Comparison of ENCODE assay signal across 23 cellular contexts in the genomic region with DNA sequence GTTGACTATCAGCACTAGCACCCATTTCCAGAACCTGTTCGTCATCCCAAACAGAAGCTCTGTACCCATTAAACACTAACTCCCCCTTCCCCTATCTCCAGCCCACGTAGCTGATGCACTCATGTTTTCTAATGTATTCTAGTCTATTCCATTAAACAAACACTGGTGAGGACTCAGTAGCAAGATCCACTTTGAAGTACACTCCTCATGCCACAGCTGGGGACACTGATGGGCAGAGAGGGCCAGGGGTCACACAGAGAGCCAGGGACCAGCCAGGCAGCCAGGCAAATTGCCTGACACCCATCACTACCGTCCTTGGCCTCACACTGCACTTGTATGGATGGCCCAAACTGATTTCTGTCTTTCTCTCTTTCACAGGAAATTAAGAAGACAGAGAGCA.
A peak's percentile ranks its signal among the peaks of the same experiment; 100 is the strongest.
DNase-seq lines count a peak whose midpoint lies in the region; ATAC-seq, FAIRE-seq and TF ChIP-seq lines count a peak whose summit lies in the region.
"Had no signal": no experiment of that assay in that cellular context is flagged by ENCODE, and none has a peak within 500 bp of the region (broad histone marks: within the 10 kb centered on the region; RNA-seq: fewer than 3 reads in every experiment).

No MANE protein-coding gene starts in this region.

- CTCF ChIA-PET in HepG2 (lab: Yijun Ruan, JAX; ENCODE audit: low intra/inter-chr PET ratio, low total read pairs): no interaction called here

- H3K4me3 ChIP-seq in HepG2 (replicated peaks in 1 of 3; ENCODE audit: insufficient read depth in 1 of 3, low read depth in 2 of 3, low read length in 3 of 3): no peak overlapping the region
- H3K4me3 ChIP-seq in right lobe of liver: no peak overlapping the region
- H3K4me3 ChIP-seq in esophagus muscularis mucosa: no peak overlapping the region
- H3K4me3 ChIP-seq: BLaER1 treated with 17β-estradiol and CSF1 and Interleukin-3, amounts not matched to agents 10 nM and 100 nM had no signal

- DNase-seq in HepG2 (ENCODE audit: low spot score) (no peak), right lobe of liver (no peak), esophagus muscularis mucosa (ENCODE audit: extremely low spot score) (peak; percentile 68), osteocyte (ENCODE audit: extremely low spot score, unreplicated experiment) (peak; percentile 67), midbrain (lab: John Stamatoyannopoulos, UW) (no peak)
- DNase-seq: 8988T; ACHN; Caco-2; Calu3; CD4-positive, alpha-beta T cell; CD8-positive, alpha-beta T cell; DMS79 treated with DMSO at 0.1 percent for 48 hours; GF-D8 had no signal

- no peak for TF ChIP-seq CTCF in HepG2 (CRISPR knock-in tag; IDR thresholded peaks at IDR 0.05)
- no peak for TF ChIP-seq CTCF in right lobe of liver (IDR thresholded peaks at IDR 0.05)
- TF ChIP-seq CTCF in VCaP (conservative IDR thresholded peaks at IDR 0.05): no peak
- no peak for TF ChIP-seq CTCF in esophagus muscularis mucosa (IDR thresholded peaks at IDR 0.05)
- no peak for TF ChIP-seq CTCF in osteocyte (IDR thresholded peaks at IDR 0.05)

- BruUV-seq in HepG2 (replicated peaks; lab: Mats Ljungman, UMichigan): no TSS peak

- H2AFZ ChIP-seq in HepG2 (ENCODE audit: low read length): no peak overlapping the region

- POLR2A ChIA-PET in HepG2 (lab: Yijun Ruan, JAX): interaction anchor here (4.3 to 6.0 kb wide), 2 partner anchors 38 to 44 kb away, joined by 51 to 70 read pairs; no protein-coding TSS in a partner anchor

- no peak for FAIRE-seq in HepG2 (lab: Jason Lieb, UNC)
- FAIRE-seq: A204.1, D721Med, G401.6, GM12891 had no signal

- in situ Hi-C loops in HepG2 (cut with HindIII; ENCODE audit: extremely low pct_ligation_motif_present, low pct_unique_long_range_greater_than_20kb): no loop called here

- H3K27ac ChIP-seq in HepG2 (ENCODE audit: extremely low read length, insufficient read depth, low read length) (no peak overlapping the region), right lobe of liver (no peak overlapping the region), VCaP (peak overlapping the region; percentile 54; the same call in 1 of the 2 replicates), esophagus muscularis mucosa (replicated peaks in 1 of 4) (no peak overlapping the region)
- H3K27ac ChIP-seq: BLaER1 treated with 17β-estradiol and CSF1 and Interleukin-3, amounts not matched to agents 10 nM and 100 nM; C4-2B had no signal

- intact Hi-C loops in HepG2 (cut with micrococcal nuclease; ENCODE audit: unreplicated experiment): no loop called here
- intact Hi-C loops in right lobe of liver (cut with DNase I): no loop called here
- intact Hi-C loops in esophagus muscularis mucosa (cut with DNase I): no loop called here

- peaks cover 8% of the 10 kb centered on the region for H3K9me3 Mint-ChIP-seq in osteocyte (ENCODE audit: unreplicated experiment)

- H3K4me1 ChIP-seq in HepG2 (ENCODE audit: insufficient read depth, low read length) (peaks cover 64% of the 10 kb centered on the region), right lobe of liver (peaks cover 0 to 18% (median 1%) of the 10 kb centered on the region in 4 donors), esophagus muscularis mucosa (no peaks in the 10 kb centered on the region)

- H3K9me3 ChIP-seq in HepG2 (ENCODE audit: low read length): peaks cover 20% of the 10 kb centered on the region
- no peaks in the 10 kb centered on the region for H3K9me3 ChIP-seq in right lobe of liver
- no peaks in the 10 kb centered on the region for H3K9me3 ChIP-seq in esophagus muscularis mucosa
- H3K9me3 ChIP-seq: Caco-2 had no signal

- no peaks in the 10 kb centered on the region for H3K27me3 ChIP-seq in HepG2 (ENCODE audit: control insufficient read depth in 1 of 2, insufficient read depth in 2 of 2, low read length in 2 of 2)
- H3K27me3 ChIP-seq in right lobe of liver: no peaks in the 10 kb centered on the region
- H3K27me3 ChIP-seq in esophagus muscularis mucosa: peaks cover 0 to 7% (median 0%) of the 10 kb centered on the region in 4 donors

- TF ChIP-seq POLR2A in HepG2 (IDR thresholded peaks at IDR 0.05; ENCODE audit: insufficient read depth in 1 of 2, low read depth in 2 of 2, low read length in 2 of 2): no peak
- no peak for TF ChIP-seq POLR2A in right lobe of liver (IDR thresholded peaks at IDR 0.05)
- TF ChIP-seq POLR2A in esophagus muscularis mucosa (IDR thresholded peaks at IDR 0.05; ENCODE audit: low read depth): no peak

- H3K27ac Mint-ChIP-seq in osteocyte (ENCODE audit: unreplicated experiment): no peak overlapping the region
- H3K27ac Mint-ChIP-seq: B cell; CD4-positive, alpha-beta T cell; CD8-positive, alpha-beta T cell had no signal

- H3K79me2 ChIP-seq in HepG2 (ENCODE audit: insufficient read depth, low read length): no peaks in the 10 kb centered on the region

- no peaks in the 10 kb centered on the region for H3K36me3 Mint-ChIP-seq in osteocyte (ENCODE audit: unreplicated experiment)
- H3K36me3 Mint-ChIP-seq: CD8-positive, alpha-beta T cell had no signal

- no peaks in the 10 kb centered on the region for H3K36me3 ChIP-seq in HepG2 (replicated peaks in 1 of 2; ENCODE audit: control insufficient read depth in 1 of 2, insufficient read depth in 2 of 2, low read length in 2 of 2)
- H3K36me3 ChIP-seq in right lobe of liver: no peaks in the 10 kb centered on the region
- H3K36me3 ChIP-seq in esophagus muscularis mucosa: no peaks in the 10 kb centered on the region
- H3K36me3 ChIP-seq: BLaER1 treated with 17β-estradiol and CSF1 and Interleukin-3, amounts not matched to agents 10 nM and 100 nM had no signal

- TF ChIP-seq EP300 in HepG2 (IDR thresholded peaks at IDR 0.05; ENCODE audit: low read depth in 2 of 2, low read length in 2 of 2) (no peak), HepG2 (CRISPR knock-in tag; IDR thresholded peaks at IDR 0.05; ENCODE audit: borderline replicate concordance) (no peak), esophagus muscularis mucosa (IDR thresholded peaks at IDR 0.05) (no peak)

- H3K4me1 Mint-ChIP-seq in osteocyte (ENCODE audit: unreplicated experiment): no peaks in the 10 kb centered on the region
- H3K4me1 Mint-ChIP-seq: B cell had no signal

- no peak overlapping the region for H3K4me3 Mint-ChIP-seq in osteocyte (ENCODE audit: unreplicated experiment)
- H3K4me3 Mint-ChIP-seq: B cell; CD4-positive, alpha-beta T cell; CD8-positive, alpha-beta T cell had no signal

- peaks cover 3% of the 10 kb centered on the region for H3K27me3 Mint-ChIP-seq in osteocyte (ENCODE audit: unreplicated experiment)

- ATAC-seq in HepG2 (no peak), right lobe of liver (no peak), GM19035 (IDR thresholded peaks at IDR 0.05; ENCODE audit: unreplicated experiment) (no peak), GM19328 (IDR thresholded peaks at IDR 0.05; ENCODE audit: unreplicated experiment) (no peak)
- ATAC-seq: CD8-positive, alpha-beta T cell had no signal

- 91% methylated on average over 3 of the region's 3 CpGs for WGBS in HepG2 (ENCODE audit: low lambda C conversion rate)
- 55% methylated on average over 3 of the region's 3 CpGs for WGBS in right lobe of liver (ENCODE audit: insufficient coverage, low coverage, low lambda C conversion rate, missing lambda C conversion rate)
- 62% methylated on average over 3 of the region's 3 CpGs for WGBS in esophagus muscularis mucosa

- no peak overlapping the region for H3K4me2 ChIP-seq in HepG2 (ENCODE audit: low read depth, low read length)
- H3K4me2 ChIP-seq: BLaER1 treated with 17β-estradiol and CSF1 and Interleukin-3, amounts not matched to agents 10 nM and 100 nM had no signal

- no peaks in the 10 kb centered on the region for H4K20me1 ChIP-seq in HepG2 (ENCODE audit: insufficient read depth, low read length)
- H4K20me1 ChIP-seq: BLaER1 treated with 17β-estradiol and CSF1 and Interleukin-3, amounts not matched to agents 10 nM and 100 nM had no signal

- no peak overlapping the region for H3K9ac ChIP-seq in HepG2 (ENCODE audit: insufficient read depth, low read depth, low read length)
- H3K9ac ChIP-seq: BLaER1 treated with 17β-estradiol and CSF1 and Interleukin-3, amounts not matched to agents 10 nM and 100 nM had no signal

- TF ChIP-seq RAD21 in HepG2 (CRISPR knock-in tag; IDR thresholded peaks at IDR 0.05): no peak

TF ChIP-seq in HepG2, 621 proteins besides CTCF, POLR2A, EP300 and RAD21:
- TF ChIP-seq, protein P1, sequence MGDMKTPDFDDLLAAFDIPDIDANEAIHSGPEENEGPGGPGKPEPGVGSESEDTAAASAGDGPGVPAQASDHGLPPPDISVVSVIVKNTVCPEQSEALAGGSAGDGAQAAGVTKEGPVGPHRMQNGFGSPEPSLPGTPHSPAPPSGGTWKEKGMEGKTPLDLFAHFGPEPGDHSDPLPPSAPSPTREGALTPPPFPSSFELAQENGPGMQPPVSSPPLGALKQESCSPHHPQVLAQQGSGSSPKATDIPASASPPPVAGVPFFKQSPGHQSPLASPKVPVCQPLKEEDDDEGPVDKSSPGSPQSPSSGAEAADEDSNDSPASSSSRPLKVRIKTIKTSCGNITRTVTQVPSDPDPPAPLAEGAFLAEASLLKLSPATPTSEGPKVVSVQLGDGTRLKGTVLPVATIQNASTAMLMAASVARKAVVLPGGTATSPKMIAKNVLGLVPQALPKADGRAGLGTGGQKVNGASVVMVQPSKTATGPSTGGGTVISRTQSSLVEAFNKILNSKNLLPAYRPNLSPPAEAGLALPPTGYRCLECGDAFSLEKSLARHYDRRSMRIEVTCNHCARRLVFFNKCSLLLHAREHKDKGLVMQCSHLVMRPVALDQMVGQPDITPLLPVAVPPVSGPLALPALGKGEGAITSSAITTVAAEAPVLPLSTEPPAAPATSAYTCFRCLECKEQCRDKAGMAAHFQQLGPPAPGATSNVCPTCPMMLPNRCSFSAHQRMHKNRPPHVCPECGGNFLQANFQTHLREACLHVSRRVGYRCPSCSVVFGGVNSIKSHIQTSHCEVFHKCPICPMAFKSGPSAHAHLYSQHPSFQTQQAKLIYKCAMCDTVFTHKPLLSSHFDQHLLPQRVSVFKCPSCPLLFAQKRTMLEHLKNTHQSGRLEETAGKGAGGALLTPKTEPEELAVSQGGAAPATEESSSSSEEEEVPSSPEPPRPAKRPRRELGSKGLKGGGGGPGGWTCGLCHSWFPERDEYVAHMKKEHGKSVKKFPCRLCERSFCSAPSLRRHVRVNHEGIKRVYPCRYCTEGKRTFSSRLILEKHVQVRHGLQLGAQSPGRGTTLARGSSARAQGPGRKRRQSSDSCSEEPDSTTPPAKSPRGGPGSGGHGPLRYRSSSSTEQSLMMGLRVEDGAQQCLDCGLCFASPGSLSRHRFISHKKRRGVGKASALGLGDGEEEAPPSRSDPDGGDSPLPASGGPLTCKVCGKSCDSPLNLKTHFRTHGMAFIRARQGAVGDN (CRISPR knock-in tag; IDR thresholded peaks at IDR 0.05): peak; percentile 32
- TF ChIP-seq RBM39 (IDR thresholded peaks at IDR 0.05; ENCODE audit: low read depth, low read length, poor library complexity, severe bottlenecking): no peak
TF ChIP-seq in HepG2: peak in this region for 1.

Comparison
In these comparisons a context has a peak if more than half of its experiments do, and no peak if none do; other contexts are left out.
1. DNase-seq: peak in esophagus muscularis mucosa (single experiment) and osteocyte (single experiment); none in HepG2 (single experiment), right lobe of liver (0 of 3) and midbrain (single experiment).